In genomic region chr22:35547993-35548761, GRCh38 we compare ENCODE assay signal across 18 cellular contexts. TPM values are rescaled to one million over a fixed set of nuclear protein-coding genes. Genes with fewer than 3 reads are reported as not detected.
DNase-seq lines count a peak whose midpoint lies in the region; ATAC-seq and TF ChIP-seq lines count a peak whose summit lies in the region.
"Had no signal": no experiment of that assay in that cellular context is flagged by ENCODE, and none has a peak within 500 bp of the region (broad histone marks: within the 10 kb centered on the region; RNA-seq: fewer than 3 reads in every experiment).

No MANE protein-coding gene starts in this region.

- peaks cover 9% of the 10 kb centered on the region; the same call in 1 of the 2 replicates for H3K4me1 Mint-ChIP-seq in HFFc6 (ENCODE audit: low read depth)

- TF ChIP-seq CTCF in HFFc6 (IDR thresholded peaks at IDR 0.05): peak; percentile 16; the same call in 1 of the 2 replicates
- peak; percentile 40 for TF ChIP-seq CTCF in astrocyte of the cerebellum (IDR thresholded peaks at IDR 0.05; ENCODE audit: low read depth, low read length, missing control alignments)
- no peak for TF ChIP-seq CTCF in RWPE1 (conservative IDR thresholded peaks at IDR 0.05; ENCODE audit: low read depth)

- H3K27me3 ChIP-seq in BLaER1: peaks cover 6% of the 10 kb centered on the region; the same call in 1 of the 2 replicates
- H3K27me3 ChIP-seq: ascending aorta, MG63 had no signal

- H3K4me3 ChIP-seq in BLaER1: no peak overlapping the region
- no peak overlapping the region for H3K4me3 ChIP-seq in astrocyte of the cerebellum (ENCODE audit: low read depth, low read length)
- H3K4me3 ChIP-seq: ascending aorta, left lung, MG63, skin epidermis had no signal

- in situ Hi-C loops in astrocyte of the cerebellum (cut with HindIII; ENCODE audit: low sequenced_read_pairs): no loop called here

- H3K27ac Mint-ChIP-seq in HFFc6: no peak overlapping the region
- H3K27ac Mint-ChIP-seq: activated CD4-positive, alpha-beta T cell treated with anti-CD3 and anti-CD28 coated beads, Interleukin-2, amount 10 ng/mL, durations not matched to agents 7 days and 5 days; activated T-helper 1 cell treated with anti-CD3 and anti-CD28 coated beads, Interleukin-12 subunit alpha, Interleukin-12 subunit beta, Interleukin-2, Interleukin-4 antibody, amounts not matched to agents 30 ng/mL and 10 ng/mL and 1 ng/mL, durations not matched to agents 14 hours and 24 hours and 36 hours; natural killer cell had no signal

- peak overlapping the region; percentile 65 for H3K4me2 ChIP-seq in BLaER1

- H3K36me3 Mint-ChIP-seq in HFFc6 (ENCODE audit: low read depth): no peaks in the 10 kb centered on the region
- H3K36me3 Mint-ChIP-seq: natural killer cell had no signal

- no peaks in the 10 kb centered on the region for H3K9me3 Mint-ChIP-seq in HFFc6
- H3K9me3 Mint-ChIP-seq: activated CD4-positive, alpha-beta T cell treated with anti-CD3 and anti-CD28 coated beads, Interleukin-2, amount 10 ng/mL, durations not matched to agents 7 days and 5 days; activated T-helper 1 cell treated with anti-CD3 and anti-CD28 coated beads, Interleukin-12 subunit alpha, Interleukin-12 subunit beta, Interleukin-2, Interleukin-4 antibody, amounts not matched to agents 30 ng/mL and 10 ng/mL and 1 ng/mL, durations not matched to agents 14 hours and 24 hours and 36 hours; natural killer cell had no signal

- no peak for DNase-seq in HFFc6
- DNase-seq in astrocyte of the cerebellum (ENCODE audit: low read depth): no peak
- DNase-seq in iPS-NIHi7 (ENCODE audit: extremely low spot score): peak; percentile 79
- no peak for DNase-seq in RWPE1 (ENCODE audit: low spot score)
- no peak for DNase-seq in central memory CD4-positive, alpha-beta T cell
- DNase-seq: activated CD4-positive, alpha-beta T cell treated with anti-CD3 and anti-CD28 coated beads, Interleukin-2, amount 10 ng/mL, durations not matched to agents 7 days and 5 days; GDM1; MG63; natural killer cell; NCI-H2171 treated with DMSO at 0.1 percent for 48 hours had no signal

- peaks cover 32% of the 10 kb centered on the region for H3K27me3 Mint-ChIP-seq in HFFc6 (ENCODE audit: insufficient read depth)

- POLR2A ChIA-PET in RWPE1 (lab: Yijun Ruan, JAX; ENCODE audit: low non-redundant PET): no interaction called here

- no peaks in the 10 kb centered on the region for H3K9me3 ChIP-seq in BLaER1
- H3K9me3 ChIP-seq: ascending aorta, left lung, MG63 had no signal

- H3K9ac ChIP-seq in BLaER1: no peak overlapping the region

- no peaks in the 10 kb centered on the region for H3K36me3 ChIP-seq in BLaER1
- H3K36me3 ChIP-seq: left lung, MG63 had no signal

- no peak for ATAC-seq in GM21786 (IDR thresholded peaks at IDR 0.05; ENCODE audit: unreplicated experiment)
- no peak for ATAC-seq in GM21526 (IDR thresholded peaks at IDR 0.05; ENCODE audit: low FRiP score, unreplicated experiment)
- ATAC-seq: left lung, natural killer cell had no signal

- H3K27ac ChIP-seq in BLaER1 (no peak overlapping the region), RWPE1 (no peak overlapping the region)
- H3K27ac ChIP-seq: ascending aorta, left lung, skin epidermis had no signal

- H4K20me1 ChIP-seq in BLaER1: no peaks in the 10 kb centered on the region

- peaks cover 59% of the 10 kb centered on the region for H3K4me1 ChIP-seq in BLaER1
- H3K4me1 ChIP-seq: left lung had no signal

- CTCF ChIA-PET in RWPE1 (lab: Yijun Ruan, JAX): interaction anchor here (0.5 kb wide), 1 partner anchor 10 kb away, joined by 3 read pairs; no protein-coding TSS in a partner anchor

- H3K4me3 Mint-ChIP-seq in HFFc6: no peak overlapping the region
- H3K4me3 Mint-ChIP-seq: activated CD4-positive, alpha-beta T cell treated with anti-CD3 and anti-CD28 coated beads, Interleukin-2, amount 10 ng/mL, durations not matched to agents 7 days and 5 days; activated T-helper 1 cell treated with anti-CD3 and anti-CD28 coated beads, Interleukin-12 subunit alpha, Interleukin-12 subunit beta, Interleukin-2, Interleukin-4 antibody, amounts not matched to agents 30 ng/mL and 10 ng/mL and 1 ng/mL, durations not matched to agents 14 hours and 24 hours and 36 hours; natural killer cell had no signal

RNA-seq across cellular contexts. Expression of gene RASD2, which starts 7.5 kb away (rescaled TPM):
- total RNA-seq in HFFc6 (2021; fragmentation: NEBNext Ultra II Directional; extraction: Animal tissue kit (Norgen Biotek cat#: 25700)): not detected
- total RNA-seq: activated CD4-positive, alpha-beta T cell treated with anti-CD3 and anti-CD28 coated beads, Interleukin-2, amount 10 ng/mL, durations not matched to agents 7 days and 5 days; activated T-helper 1 cell treated with anti-CD3 and anti-CD28 coated beads, Interleukin-12 subunit alpha, Interleukin-12 subunit beta, Interleukin-2, Interleukin-4 antibody, amounts not matched to agents 30 ng/mL and 10 ng/mL and 1 ng/mL, durations not matched to agents 14 hours and 24 hours and 36 hours; T-helper 1 cell treated with Interleukin-12 subunit alpha and Interleukin-12 subunit beta and Interleukin-4 antibody, amounts not matched to agents 30 ng/mL and 1 ng/mL, for 36 hours had no signal
